ENCODE assay signal across 8 cellular contexts in genomic region chr1:203795382-203796222, GRCh38. TPM values are rescaled to one million over a fixed set of nuclear protein-coding genes. Genes with fewer than 3 reads are reported as not detected.
DNase-seq lines count a peak whose midpoint lies in the region; ATAC-seq and TF ChIP-seq lines count a peak whose summit lies in the region.

ZBED6 (plus strand) TSS chr1:203795623; CDS start chr1:203797523, 1,900 bp downstream.
ZC3H11A (plus strand) TSS chr1:203795623; CDS start chr1:203817071, 21,448 bp downstream.

- DNase-seq in NCI-H82 (lab: John Stamatoyannopoulos, UW): peak; percentile 100
- DNase-seq in activated CD4-positive, alpha-beta T cell treated with anti-CD3 and anti-CD28 coated beads, Interleukin-2, amount 50 U/mL, for 48 hours: peak; percentile 98 to 99
- DNase-seq in dermis microvascular lymphatic vessel endothelial cell (ENCODE audit: low read depth in 2 of 2): peak; percentile 96 to 98
- DNase-seq in stimulated activated CD4-positive, alpha-beta T cell treated with anti-CD3 and anti-CD28 coated beads, Interleukin-4, amount 100 ng/mL, for 24 hours: peak; percentile 99

- peak within 1 kb of the TSS; percentile 58 to 96 (median 93) for H3K4me3 ChIP-seq in liver (ENCODE audit: low read depth in 1 of 3, low read length in 3 of 3)

- peaks cover 7 to 35% (median 17%) of the 10 kb centered on the region in 4 donors for H3K4me1 ChIP-seq in liver (ENCODE audit: control insufficient read depth in 4 of 4, insufficient read depth in 4 of 4, low read length in 3 of 4)

- H3K9me3 ChIP-seq in liver (ENCODE audit: control insufficient read depth in 4 of 4, low read length in 3 of 4): no peaks in the 10 kb centered on the region

- H3K9ac ChIP-seq in liver (ENCODE audit: low read depth in 1 of 2, low read length in 2 of 2): peak within 1 kb of the TSS; percentile 96 to 99

- TF ChIP-seq CTCF in C4-2B (conservative IDR thresholded peaks at IDR 0.05): no peak
- TF ChIP-seq CTCF in liver (IDR thresholded peaks at IDR 0.05; ENCODE audit: low read depth, low read length, missing input control): no peak

- no peaks in the 10 kb centered on the region for H3K36me3 ChIP-seq in liver (ENCODE audit: control insufficient read depth in 4 of 4, insufficient read depth in 3 of 4, low read depth in 1 of 4, low read length in 3 of 4)

- H3K27me3 ChIP-seq in liver (ENCODE audit: control insufficient read depth in 4 of 4, insufficient read depth in 4 of 4, low read length in 3 of 4): no peaks in the 10 kb centered on the region

- peak; percentile 96 for ATAC-seq in GM19397 (IDR thresholded peaks at IDR 0.05; ENCODE audit: unreplicated experiment)
- ATAC-seq in HG03571 (IDR thresholded peaks at IDR 0.05; ENCODE audit: unreplicated experiment): peak; percentile 94

- under 1% methylated on average over 61 of the region's 61 CpGs for WGBS in liver

- H3K27ac ChIP-seq in C4-2B: peak within 1 kb of the TSS; percentile 93
- H3K27ac ChIP-seq in liver (ENCODE audit: low read depth in 1 of 2, low read length in 2 of 2): peak within 1 kb of the TSS; percentile 90 to 99

- peak; percentile 18 to 36 for TF ChIP-seq RAD21 in liver (IDR thresholded peaks at IDR 0.05)

TF ChIP-seq in liver, 16 proteins besides CTCF, POLR2A, EP300 and RAD21:
- peak; percentile 42 for TF ChIP-seq REST (IDR thresholded peaks at IDR 0.05)
- TF ChIP-seq HNF4A (conservative IDR thresholded peaks at IDR 0.05): peak; percentile 32 to 39
- TF ChIP-seq FOXA1 (IDR thresholded peaks at IDR 0.05): no peak
- TF ChIP-seq FOXA2 (IDR thresholded peaks at IDR 0.05): peak; percentile 41
- no peak for TF ChIP-seq ATF3 (IDR thresholded peaks at IDR 0.05)
- peak; percentile 57 for TF ChIP-seq MAX (IDR thresholded peaks at IDR 0.05)
- peak; percentile 52 for TF ChIP-seq ZBTB33 (IDR thresholded peaks at IDR 0.05)
- peak; percentile 61 for TF ChIP-seq SP1 (IDR thresholded peaks at IDR 0.05)
- peak; percentile 85 for TF ChIP-seq NR2F2 (IDR thresholded peaks at IDR 0.05)
- no peak for TF ChIP-seq EGR1 (IDR thresholded peaks at IDR 0.05; ENCODE audit: low read depth in 2 of 2)
- TF ChIP-seq TAF1 (conservative IDR thresholded peaks at IDR 0.05): peak; percentile 64
- TF ChIP-seq YY1 (IDR thresholded peaks at IDR 0.05): peak; percentile 100
- peak; percentile 40 to 48 for TF ChIP-seq JUND (IDR thresholded peaks at IDR 0.05)
- TF ChIP-seq HNF4G (IDR thresholded peaks at IDR 0.05): no peak
- peak in 1 of 2 donors; percentile 78 for TF ChIP-seq GABPA (IDR thresholded peaks at IDR 0.05 in 1 of 2, conservative IDR thresholded peaks at IDR 0.05 in 1 of 2)
- peak; percentile 52 to 58 for TF ChIP-seq RXRA (IDR thresholded peaks at IDR 0.05)

RNA-seq across cellular contexts. Expression of gene ZBED6, which starts in this region (rescaled TPM):
- total RNA-seq in dermis microvascular lymphatic vessel endothelial cell: 11.7 and 14.5 TPM in 2 replicates
- 10 to 100 TPM in 1 of 2 donors, 1 to 10 TPM in 1; 4.9 to 14.1 TPM for total RNA-seq in liver
- 1 to 10 TPM; 2.4 to 2.9 TPM for polyA plus RNA-seq in liver

RNA-seq across cellular contexts. Expression of gene ZC3H11A, which starts in this region (rescaled TPM):
- total RNA-seq in dermis microvascular lymphatic vessel endothelial cell: 76.4 and 84.8 TPM in 2 replicates
- total RNA-seq in liver: 10 to 100 TPM; 39.1 to 76.8 TPM
- polyA plus RNA-seq in liver: 10 to 100 TPM; 14.9 to 21.2 TPM

Comparison
In these comparisons a context has a peak if more than half of its experiments do, and no peak if none do; other contexts are left out.
1. Peak in every context shown above with its lines: DNase-seq, ATAC-seq, H3K4me3 ChIP-seq and H3K27ac ChIP-seq.